ENCODE assay signal across 8 cellular contexts in the genomic region with DNA sequence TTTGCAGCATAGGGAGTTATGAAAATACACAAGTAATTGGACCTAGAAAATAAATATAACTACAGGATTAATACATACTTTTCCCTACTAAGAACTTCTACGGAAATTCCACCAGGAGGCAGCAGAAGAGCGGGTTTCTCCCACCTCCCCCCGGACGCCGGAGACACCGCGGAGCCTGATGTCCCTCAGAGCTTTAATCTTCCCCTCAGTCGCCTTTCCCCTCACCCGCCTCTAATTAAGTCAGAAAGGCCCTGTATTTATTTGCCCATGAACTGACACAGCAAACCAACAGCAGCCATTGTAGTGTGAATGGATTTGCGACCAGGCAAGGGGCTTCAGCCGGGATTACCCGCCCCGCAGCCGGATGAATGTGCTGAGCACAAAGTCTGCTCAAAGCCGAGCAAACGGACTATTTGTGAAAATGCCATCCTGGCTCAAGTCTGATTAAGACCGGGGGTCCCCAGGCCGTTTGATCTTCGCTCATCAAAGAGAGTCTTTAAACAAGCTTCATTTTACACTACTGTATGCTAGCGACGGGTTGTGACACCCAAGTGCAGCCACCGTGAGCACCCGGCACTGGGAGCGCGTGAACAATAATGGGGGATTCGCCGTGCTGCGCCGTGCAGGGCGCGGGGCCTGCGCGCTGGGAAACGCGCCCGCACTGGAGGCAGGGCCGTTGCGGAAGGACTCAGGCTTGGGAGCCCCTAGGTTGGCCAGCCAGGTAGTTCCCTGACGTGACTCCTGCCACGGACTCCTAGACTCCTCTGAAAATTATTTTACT. TPM values are rescaled to one million over a fixed set of nuclear protein-coding genes. Genes with fewer than 3 reads are reported as not detected.
DNase-seq lines count a peak whose midpoint lies in the region; ATAC-seq and TF ChIP-seq lines count a peak whose summit lies in the region.

No MANE protein-coding gene starts in this region.

- TF ChIP-seq CTCF in GM12872 (IDR thresholded peaks at IDR 0.05; ENCODE audit: insufficient read depth, low read depth, low read length): peak; percentile 65

- H2AFZ ChIP-seq in neuron (ENCODE audit: low read depth, low read length): peak overlapping the region; percentile 65

- H3K9me3 ChIP-seq in neuron (ENCODE audit: low read length): no peaks in the 10 kb centered on the region

- H3K27me3 ChIP-seq in neuron (ENCODE audit: insufficient read depth, low read length): peaks cover 8% of the 10 kb centered on the region

- H3K4me1 ChIP-seq in neuron (ENCODE audit: insufficient read depth, low read length): peaks cover 13% of the 10 kb centered on the region

- in situ Hi-C loops in ACHN (cut with HindIII; ENCODE audit: low pct_ligation_motif_present, low pct_unique_long_range_greater_than_20kb, low sequenced_read_pairs): loop anchor here (25.0 kb wide), 1 partner anchor 254 kb away; no protein-coding TSS in a partner anchor

- H3K4me3 ChIP-seq in neuron (ENCODE audit: low read length): peak overlapping the region; percentile 37

- peak; percentile 81 for ATAC-seq in HG02610 (IDR thresholded peaks at IDR 0.05; ENCODE audit: unreplicated experiment)

- no peaks in the 10 kb centered on the region for H3K36me3 ChIP-seq in neuron (ENCODE audit: insufficient read depth, low read length)

- peak; percentile 47 for DNase-seq in ACHN
- peak; percentile 5 for DNase-seq in NAMALWA (ENCODE audit: low spot score)
- peak; percentile 24 to 28 for DNase-seq in activated T-cell treated with anti-CD3 and anti-CD28 coated beads, Interleukin-2, amount 50 U/mL, for 48 hours
- DNase-seq in glomerular endothelial cell (ENCODE audit: extremely low read depth, low read depth, low spot score): peak; percentile 54
- DNase-seq in NCI-H2107 treated with DMSO at 0.1 percent for 48 hours (lab: John Stamatoyannopoulos, UW; ENCODE audit: unreplicated experiment): no peak

RNA-seq across cellular contexts. Expression of gene DKK1, which starts 5.6 kb away (rescaled TPM):
- 22.0 and 33.0 TPM in 2 replicates for total RNA-seq in glomerular endothelial cell
